7 cellular contexts compared by ENCODE assay signal in the genomic region with DNA sequence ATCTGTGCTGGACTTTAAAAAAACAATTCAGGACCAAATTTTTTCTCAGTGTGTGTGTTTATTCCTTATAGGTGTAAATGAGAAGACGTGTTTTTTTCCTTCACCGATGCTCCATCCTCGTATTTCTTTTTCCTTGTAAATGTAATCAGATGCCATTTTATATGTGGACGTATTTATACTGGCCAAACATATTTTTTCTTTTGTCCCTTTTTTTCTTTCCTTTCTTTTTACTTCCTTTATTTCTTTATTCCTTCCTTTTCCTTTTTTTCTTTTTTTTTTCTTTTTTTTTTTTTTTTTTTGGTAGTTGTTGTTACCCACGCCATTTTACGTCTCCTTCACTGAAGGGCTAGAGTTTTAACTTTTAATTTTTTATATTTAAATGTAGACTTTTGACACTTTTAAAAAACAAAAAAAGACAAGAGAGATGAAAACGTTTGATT. TPM values are rescaled to one million over a fixed set of nuclear protein-coding genes. Genes with fewer than 3 reads are reported as not detected.
DNase-seq lines count a peak whose midpoint lies in the region; ATAC-seq and TF ChIP-seq lines count a peak whose summit lies in the region.

No MANE protein-coding gene starts in this region.

- WGBS in iPS DF 6.9 (ENCODE audit: insufficient coverage, insufficient read length): no CpG with 5 or more reads among the region's 7 CpGs

- peaks cover 4% of the 10 kb centered on the region for H3K36me3 Mint-ChIP-seq in activated CD4-positive, alpha-beta memory T cell treated with anti-CD3 and anti-CD28 coated beads for 36 hours

- intact Hi-C loops in activated CD4-positive, alpha-beta memory T cell treated with anti-CD3 and anti-CD28 coated beads for 36 hours (cut with micrococcal nuclease): loop anchor here (5.0 kb wide), 1 partner anchor 70 kb away; no protein-coding TSS in a partner anchor

- peak overlapping the region; percentile 76 for H3K4me3 Mint-ChIP-seq in activated CD4-positive, alpha-beta memory T cell treated with anti-CD3 and anti-CD28 coated beads for 36 hours
- peak overlapping the region; percentile 97 for H3K4me3 Mint-ChIP-seq in stimulated activated naive CD8-positive, alpha-beta T cell treated with anti-CD3 and anti-CD28 coated beads, Interleukin-15, amount 100 ng/mL, for 72 hours

- CTCF ChIA-PET in HEK293T (lab: Yijun Ruan, JAX): no interaction called here
- CTCF ChIA-PET in activated CD4-positive, alpha-beta memory T cell treated with anti-CD3 and anti-CD28 coated beads for 36 hours (lab: Charles Lee): interaction anchor here (1.0 to 3.3 kb wide), 2 partner anchors 9 to 674 kb away, joined by 3 to 18 read pairs; no protein-coding TSS in a partner anchor

- no peak for DNase-seq in HEK293T (ENCODE audit: extremely low spot score)
- no peak for DNase-seq in activated CD4-positive, alpha-beta memory T cell treated with anti-CD3 and anti-CD28 coated beads for 36 hours
- no peak for DNase-seq in iPS DF 6.9 (ENCODE audit: low read depth, low spot score)
- no peak for DNase-seq in stimulated activated naive CD8-positive, alpha-beta T cell treated with anti-CD3 and anti-CD28 coated beads, Interleukin-15, amount 100 ng/mL, for 72 hours
- DNase-seq in omental fat pad (ENCODE audit: low spot score): no peak
- DNase-seq in Kasumi-1 (lab: John Stamatoyannopoulos, UW): no peak
- no peak for DNase-seq in stimulated activated naive CD4-positive, alpha-beta T cell treated with Interleukin-2 at 50 U/mL for 16 hours (lab: John Stamatoyannopoulos, UW)

- peaks cover 19% of the 10 kb centered on the region for H3K4me1 Mint-ChIP-seq in activated CD4-positive, alpha-beta memory T cell treated with anti-CD3 and anti-CD28 coated beads for 36 hours (ENCODE audit: low read depth)
- peaks cover 32% of the 10 kb centered on the region for H3K4me1 Mint-ChIP-seq in stimulated activated naive CD8-positive, alpha-beta T cell treated with anti-CD3 and anti-CD28 coated beads, Interleukin-15, amount 100 ng/mL, for 72 hours

- ATAC-seq in stimulated activated naive CD8-positive, alpha-beta T cell treated with anti-CD3 and anti-CD28 coated beads, Interleukin-15, amount 100 ng/mL, for 72 hours: no peak
- ATAC-seq in omental fat pad (ENCODE audit: low FRiP score): no peak

- no peak overlapping the region for H3K27ac Mint-ChIP-seq in activated CD4-positive, alpha-beta memory T cell treated with anti-CD3 and anti-CD28 coated beads for 36 hours
- H3K27ac Mint-ChIP-seq in stimulated activated naive CD8-positive, alpha-beta T cell treated with anti-CD3 and anti-CD28 coated beads, Interleukin-15, amount 100 ng/mL, for 72 hours: peak overlapping the region in 1 of 2 donors; percentile 40

- no peak for TF ChIP-seq CTCF in omental fat pad (IDR thresholded peaks at IDR 0.05)

- H3K4me1 ChIP-seq in iPS DF 6.9 (ENCODE audit: control insufficient read depth, insufficient read depth, low read length): no peaks in the 10 kb centered on the region; the same call in 1 of the 2 replicates

- H3K9me3 Mint-ChIP-seq in activated CD4-positive, alpha-beta memory T cell treated with anti-CD3 and anti-CD28 coated beads for 36 hours: no peaks in the 10 kb centered on the region
- no peaks in the 10 kb centered on the region for H3K9me3 Mint-ChIP-seq in stimulated activated naive CD8-positive, alpha-beta T cell treated with anti-CD3 and anti-CD28 coated beads, Interleukin-15, amount 100 ng/mL, for 72 hours

- H3K27ac ChIP-seq in iPS DF 6.9 (ENCODE audit: low read length): no peak overlapping the region

- H3K36me3 ChIP-seq in iPS DF 6.9 (ENCODE audit: control insufficient read depth, insufficient read depth, low read length): peaks cover 10% of the 10 kb centered on the region; the same call in 1 of the 2 replicates

- no peaks in the 10 kb centered on the region for H3K9me3 ChIP-seq in iPS DF 6.9 (ENCODE audit: control insufficient read depth, insufficient read depth, low read length)

- H3K27me3 ChIP-seq in iPS DF 6.9 (ENCODE audit: control insufficient read depth, insufficient read depth, low read length): no peaks in the 10 kb centered on the region

- POLR2A ChIA-PET in HEK293T (lab: Yijun Ruan, JAX): interaction anchor here (1.5 to 4.6 kb wide), 4 partner anchors 9 to 155 kb away, joined by 4 to 38 read pairs (median 8); no protein-coding TSS in a partner anchor
- POLR2A ChIA-PET in activated CD4-positive, alpha-beta memory T cell treated with anti-CD3 and anti-CD28 coated beads for 36 hours (lab: Charles Lee): no interaction called here

- peaks cover 50% of the 10 kb centered on the region for H3K27me3 Mint-ChIP-seq in activated CD4-positive, alpha-beta memory T cell treated with anti-CD3 and anti-CD28 coated beads for 36 hours
- peaks cover 64% of the 10 kb centered on the region for H3K27me3 Mint-ChIP-seq in stimulated activated naive CD8-positive, alpha-beta T cell treated with anti-CD3 and anti-CD28 coated beads, Interleukin-15, amount 100 ng/mL, for 72 hours

- peak overlapping the region; percentile 83; the same call in 1 of the 2 replicates for H3K4me3 ChIP-seq in iPS DF 6.9 (ENCODE audit: low read length)

TF ChIP-seq in HEK293T, 16 proteins besides CTCF, POLR2A, EP300 and RAD21:
- TF ChIP-seq ZNF384 (IDR thresholded peaks at IDR 0.05): peak; percentile 71
- peak; percentile 25; the same call in 1 of the 2 replicates for TF ChIP-seq TARDBP (IDR thresholded peaks at IDR 0.05)
- TF ChIP-seq ELF4 (IDR thresholded peaks at IDR 0.05): no peak
- no peak for TF ChIP-seq FOXK2 (IDR thresholded peaks at IDR 0.05)

RNA-seq across cellular contexts. Expression of a gene that starts 3.7 kb away (rescaled TPM):
- under 1 TPM; 0.05 to 0.12 TPM for total RNA-seq in activated CD4-positive, alpha-beta memory T cell treated with anti-CD3 and anti-CD28 coated beads for 36 hours
- total RNA-seq in omental fat pad: 10 to 100 TPM in 2 of 4 donors, 1 to 10 TPM in 2; 6.8 to 12.1 (median 9.4) TPM

Comparison
In these comparisons a context has a peak if more than half of its experiments do, and no peak if none do; other contexts are left out.
1. RNA of a gene that starts 3.7 kb away (total RNA-seq): 6.8 to 12.1 TPM in omental fat pad; 0.05 to 0.12 TPM in activated CD4-positive, alpha-beta memory T cell treated with anti-CD3 and anti-CD28 coated beads for 36 hours; every median in the first group is over 4 times any median in the second.